ENCODE assay signal across 29 cellular contexts in genomic region chr17:4972322-4972721, GRCh38. TPM values are rescaled to one million over a fixed set of nuclear protein-coding genes. Genes with fewer than 3 reads are reported as not detected.
A peak's percentile ranks its signal among the peaks of the same experiment; 100 is the strongest.
DNase-seq lines count a peak whose midpoint lies in the region; ATAC-seq, FAIRE-seq and TF ChIP-seq lines count a peak whose summit lies in the region.
"Had no signal": no experiment of that assay in that cellular context is flagged by ENCODE, and none has a peak within 500 bp of the region (broad histone marks: within the 10 kb centered on the region; RNA-seq: fewer than 3 reads in every experiment).

No MANE protein-coding gene starts in this region.

- peaks cover 23% of the 10 kb centered on the region for H3F3A ChIP-seq in neural progenitor cell (ENCODE audit: low read depth)

- WGBS in HepG2 (ENCODE audit: low lambda C conversion rate), result 96% methylated on average over 12 of the region's 12 CpGs
- no CpG with 5 or more reads among the region's 12 CpGs for WGBS in right lobe of liver (ENCODE audit: insufficient coverage, low coverage, low lambda C conversion rate, missing lambda C conversion rate)

- H3K4me1 ChIP-seq in HepG2 (ENCODE audit: insufficient read depth, low read length), result peaks cover 27% of the 10 kb centered on the region
- H3K4me1 ChIP-seq in right lobe of liver, result peaks cover 0 to 21% (median 10%) of the 10 kb centered on the region in 4 donors
- peaks cover 8% of the 10 kb centered on the region for H3K4me1 ChIP-seq in neural progenitor cell
- peaks cover 0 to 24% (median 8%) of the 10 kb centered on the region in 4 donors for H3K4me1 ChIP-seq in Peyer's patch

- POLR2A ChIA-PET in HepG2 (lab: Yijun Ruan, JAX), result interaction anchor here (1.4 to 6.6 kb wide), 3 partner anchors 32 to 63 kb away, joined by 5 to 103 read pairs (median 10); partner anchors contain the start of genes RNF167 and SLC25A11

- peak overlapping the region in 1 of 2 donors; percentile 12 for H3K4me3 Mint-ChIP-seq in effector memory CD8-positive, alpha-beta T cell
- no peak overlapping the region for H3K4me3 Mint-ChIP-seq in neural progenitor cell
- H3K4me3 Mint-ChIP-seq: activated CD8-positive, alpha-beta memory T cell treated with anti-CD3 and anti-CD28 coated beads, Interleukin-2, amount 10 ng/mL, durations not matched to agents 7 days and 5 days; CD4-positive, alpha-beta T cell; memory B cell; natural killer cell treated with Interleukin-12 subunit alpha and Interleukin-12 subunit beta and Interleukin-15 and Interleukin-18, amount 100 ng/mL, for 72 hours; T-cell had no signal

- DNase-seq in HepG2 (ENCODE audit: low spot score) (no peak), right lobe of liver (no peak), neural progenitor cell (ENCODE audit: low spot score) (no peak), HTR-8/SVneo (ENCODE audit: insufficient read length, low spot score) (no peak), Peyer's patch (no peak), DMS79 treated with DMSO at 0.1 percent for 48 hours (lab: John Stamatoyannopoulos, UW) (no peak)
- no peak for DNase-seq in effector memory CD8-positive, alpha-beta T cell
- DNase-seq: activated CD4-positive, alpha-beta T cell treated with anti-CD3 and anti-CD28 coated beads for 4 hours; activated CD8-positive, alpha-beta memory T cell treated with anti-CD3 and anti-CD28 coated beads, Interleukin-2, amount 10 ng/mL, durations not matched to agents 7 days and 5 days; amniotic stem cell; caudate nucleus; CD4-positive, alpha-beta T cell; DMS53; erythroblast; foreskin melanocyte; GM23248; NCI-H1694 treated with DMSO at 0.1 percent for 48 hours; NCI-H2227 treated with DMSO at 0.1 percent for 48 hours; NCI-H748 treated with DMSO at 0.1 percent for 48 hours; SHP77; stimulated activated CD4-positive, alpha-beta T cell treated with anti-CD3 and anti-CD28 coated beads, Interleukin-12 subunit alpha, Interleukin-12 subunit beta, amount 100 ng/mL, for 4 hours; T-cell had no signal

- H3K79me2 ChIP-seq in HepG2 (ENCODE audit: insufficient read depth, low read length), result peaks cover 21% of the 10 kb centered on the region
- H3K79me2 ChIP-seq in neural progenitor cell (ENCODE audit: low read depth), result peaks cover 18% of the 10 kb centered on the region

- in situ Hi-C loops in HepG2 (cut with HindIII; ENCODE audit: extremely low pct_ligation_motif_present, low pct_unique_long_range_greater_than_20kb), result no loop called here

- peaks cover 30% of the 10 kb centered on the region for H3K36me3 Mint-ChIP-seq in effector memory CD8-positive, alpha-beta T cell (ENCODE audit: insufficient read depth)
- peaks cover 11% of the 10 kb centered on the region for H3K36me3 Mint-ChIP-seq in neural progenitor cell

- intact Hi-C loops in HepG2 (cut with micrococcal nuclease; ENCODE audit: unreplicated experiment) (no loop called here), right lobe of liver (cut with DNase I) (loop anchor here in 1 of 2 donors (10.0 kb wide), 1 partner anchor 58 kb away; no protein-coding TSS in a partner anchor)

- H3K9me3 Mint-ChIP-seq in effector memory CD8-positive, alpha-beta T cell, result no peaks in the 10 kb centered on the region
- H3K9me3 Mint-ChIP-seq in neural progenitor cell, result no peaks in the 10 kb centered on the region
- H3K9me3 Mint-ChIP-seq: activated T-helper 2 cell treated with anti-CD3 and anti-CD28 coated beads, Interferon-gamma antibody, Interleukin-2, Interleukin-4, amounts not matched to agents 10 μg/mL and 5 μg/mL and 100 μg/mL, durations not matched to agents 14 hours and 24 hours and 36 hours; CD4-positive, alpha-beta T cell; memory B cell; natural killer cell treated with Interleukin-12 subunit alpha and Interleukin-12 subunit beta and Interleukin-15 and Interleukin-18, amount 100 ng/mL, for 72 hours; T-cell had no signal

- no peak overlapping the region for H3K4me2 ChIP-seq in HepG2 (ENCODE audit: low read depth, low read length)
- no peak overlapping the region for H3K4me2 ChIP-seq in neural progenitor cell

- H3K9me3 ChIP-seq in HepG2 (ENCODE audit: low read length), result no peaks in the 10 kb centered on the region
- no peaks in the 10 kb centered on the region for H3K9me3 ChIP-seq in right lobe of liver
- H3K9me3 ChIP-seq in neural progenitor cell (ENCODE audit: low read depth), result no peaks in the 10 kb centered on the region
- no peaks in the 10 kb centered on the region for H3K9me3 ChIP-seq in Peyer's patch
- H3K9me3 ChIP-seq: prostate gland, suprapubic skin had no signal

- CTCF ChIA-PET in HepG2 (lab: Yijun Ruan, JAX; ENCODE audit: low intra/inter-chr PET ratio, low total read pairs), result no interaction called here

- H3K27me3 Mint-ChIP-seq in effector memory CD8-positive, alpha-beta T cell, result no peaks in the 10 kb centered on the region
- peaks cover 4% of the 10 kb centered on the region for H3K27me3 Mint-ChIP-seq in neural progenitor cell (ENCODE audit: insufficient read depth, low read depth)
- H3K27me3 Mint-ChIP-seq: activated CD8-positive, alpha-beta memory T cell treated with anti-CD3 and anti-CD28 coated beads, Interleukin-2, amount 10 ng/mL, durations not matched to agents 7 days and 5 days; CD4-positive, alpha-beta T cell; memory B cell; natural killer cell treated with Interleukin-12 subunit alpha and Interleukin-12 subunit beta and Interleukin-15 and Interleukin-18, amount 100 ng/mL, for 72 hours; T-cell had no signal

- ATAC-seq in HepG2 (no peak), right lobe of liver (no peak), GM18520 (IDR thresholded peaks at IDR 0.05; ENCODE audit: unreplicated experiment) (no peak)
- ATAC-seq in effector memory CD8-positive, alpha-beta T cell (replicated peaks), result no peak
- ATAC-seq: activated CD8-positive, alpha-beta memory T cell treated with anti-CD3 and anti-CD28 coated beads, Interleukin-2, amount 10 ng/mL, durations not matched to agents 7 days and 5 days; GM12878; natural killer cell treated with Interleukin-12 subunit alpha and Interleukin-12 subunit beta and Interleukin-15 and Interleukin-18, amount 100 ng/mL, for 72 hours; T-cell had no signal

- TF ChIP-seq CTCF in HepG2 (CRISPR knock-in tag; IDR thresholded peaks at IDR 0.05) (no peak), right lobe of liver (IDR thresholded peaks at IDR 0.05) (no peak), neural progenitor cell (IDR thresholded peaks at IDR 0.05) (no peak), Peyer's patch (IDR thresholded peaks at IDR 0.05) (no peak)

- H3K27me3 ChIP-seq in HepG2 (ENCODE audit: control insufficient read depth in 1 of 2, insufficient read depth in 2 of 2, low read length in 2 of 2) (no peaks in the 10 kb centered on the region; a peak in 1 of 5 replicates), right lobe of liver (no peaks in the 10 kb centered on the region), neural progenitor cell (peaks cover 38% of the 10 kb centered on the region), Peyer's patch (no peaks in the 10 kb centered on the region)
- H3K27me3 ChIP-seq: suprapubic skin had no signal

- H3K36me3 ChIP-seq in HepG2 (replicated peaks in 1 of 2; ENCODE audit: control insufficient read depth in 1 of 2, insufficient read depth in 2 of 2, low read length in 2 of 2) (peaks cover under 1 to 13% of the 10 kb centered on the region in 2 experiments), right lobe of liver (peaks cover 0 to 18% (median 6%) of the 10 kb centered on the region in 4 donors), neural progenitor cell (no peaks in the 10 kb centered on the region), Peyer's patch (peaks cover 0 to 51% (median 0%) of the 10 kb centered on the region in 3 donors)

- H2AFZ ChIP-seq in HepG2 (ENCODE audit: low read length), result no peak overlapping the region
- no peak overlapping the region for H2AFZ ChIP-seq in neural progenitor cell (replicated peaks)
- H2AFZ ChIP-seq: GM23248 had no signal

- BruUV-seq in HepG2 (replicated peaks; lab: Mats Ljungman, UMichigan), result no TSS peak

- H3K27ac ChIP-seq in HepG2 (ENCODE audit: extremely low read length, insufficient read depth, low read length) (no peak overlapping the region), right lobe of liver (no peak overlapping the region), neural progenitor cell (no peak overlapping the region), Peyer's patch (no peak overlapping the region)
- H3K27ac ChIP-seq: GM23248, prostate gland, suprapubic skin had no signal

- FAIRE-seq in HepG2 (lab: Jason Lieb, UNC), result no peak
- no peak for FAIRE-seq in HTR-8/SVneo (lab: Jason Lieb, UNC)
- FAIRE-seq: GM12878 had no signal

- peak overlapping the region; percentile 76 for H3K27ac Mint-ChIP-seq in effector memory CD8-positive, alpha-beta T cell
- peak overlapping the region; percentile 93 for H3K27ac Mint-ChIP-seq in neural progenitor cell
- H3K27ac Mint-ChIP-seq: activated CD8-positive, alpha-beta memory T cell treated with anti-CD3 and anti-CD28 coated beads, Interleukin-2, amount 10 ng/mL, durations not matched to agents 7 days and 5 days; activated T-helper 2 cell treated with anti-CD3 and anti-CD28 coated beads, Interferon-gamma antibody, Interleukin-2, Interleukin-4, amounts not matched to agents 10 μg/mL and 5 μg/mL and 100 μg/mL, durations not matched to agents 14 hours and 24 hours and 36 hours; CD4-positive, alpha-beta T cell; memory B cell; natural killer cell treated with Interleukin-12 subunit alpha and Interleukin-12 subunit beta and Interleukin-15 and Interleukin-18, amount 100 ng/mL, for 72 hours; T-cell had no signal

- H3K9ac ChIP-seq in HepG2 (ENCODE audit: insufficient read depth, low read depth, low read length) (no peak overlapping the region), neural progenitor cell (no peak overlapping the region)
- H3K9ac ChIP-seq: GM23248 had no signal

- TF ChIP-seq RAD21 in HepG2 (CRISPR knock-in tag; IDR thresholded peaks at IDR 0.05), result no peak

- TF ChIP-seq POLR2A in HepG2 (IDR thresholded peaks at IDR 0.05; ENCODE audit: insufficient read depth in 1 of 2, low read depth in 2 of 2, low read length in 2 of 2) (peak in 1 of 2 experiments; percentile 49; a peak in 1 of 4 replicates), right lobe of liver (IDR thresholded peaks at IDR 0.05) (no peak), Peyer's patch (IDR thresholded peaks at IDR 0.05) (no peak)

- H3K4me3 ChIP-seq in HepG2 (replicated peaks in 1 of 3; ENCODE audit: insufficient read depth in 1 of 3, low read depth in 2 of 3, low read length in 3 of 3) (no peak overlapping the region), right lobe of liver (no peak overlapping the region), neural progenitor cell (no peak overlapping the region), Peyer's patch (no peak overlapping the region)
- H3K4me3 ChIP-seq: GM12878, GM23248, prostate gland, suprapubic skin had no signal

- no peak for TF ChIP-seq EP300 in HepG2 (IDR thresholded peaks at IDR 0.05; ENCODE audit: low read depth in 2 of 2, low read length in 2 of 2)
- TF ChIP-seq EP300 in HepG2 (CRISPR knock-in tag; IDR thresholded peaks at IDR 0.05; ENCODE audit: borderline replicate concordance), result no peak

- H4K20me1 ChIP-seq in HepG2 (ENCODE audit: insufficient read depth, low read length), result no peaks in the 10 kb centered on the region
- peaks cover 40% of the 10 kb centered on the region for H4K20me1 ChIP-seq in neural progenitor cell (ENCODE audit: low read depth)

- peaks cover 7% of the 10 kb centered on the region in 2 donors for H3K4me1 Mint-ChIP-seq in effector memory CD8-positive, alpha-beta T cell (ENCODE audit: low read depth in 2 of 2)
- peaks cover 22% of the 10 kb centered on the region for H3K4me1 Mint-ChIP-seq in neural progenitor cell

RNA-seq across cellular contexts. Expression of gene SPAG7, which starts 4.7 kb away (rescaled TPM):
- 59.0 and 74.8 TPM in 2 replicates for total RNA-seq in HepG2 (2016; rRNA removed; fragmentation: Illumina TruSeq; extraction: Trizol)
- total RNA-seq in HepG2 (2016; cell fraction: cytosol; rRNA removed; fragmentation: Illumina TruSeq; extraction: Trizol; ENCODE audit: low read depth), result 15.5 and 15.8 TPM in 2 replicates
- total RNA-seq in HepG2 (2016; cell fraction: insoluble cytoplasmic fraction; rRNA removed; fragmentation: Illumina TruSeq; extraction: Trizol), result 57.5 and 79.4 TPM in 2 replicates
- 24.4 and 25.5 TPM in 2 replicates for total RNA-seq in HepG2 (2016; cell fraction: membrane; rRNA removed; fragmentation: Illumina TruSeq; extraction: Trizol)
- 29.6 and 30.0 TPM in 2 replicates for total RNA-seq in HepG2 (2016; cell fraction: nucleus; rRNA removed; fragmentation: Illumina TruSeq; extraction: Trizol)
- polyA plus RNA-seq in HepG2 (2011; rRNA removed), result 46.6 and 51.0 TPM in 2 replicates
- 42.5 and 54.3 TPM in 2 replicates for polyA plus RNA-seq in HepG2 (2011; cell fraction: cytosol; rRNA removed)
- 48.9 and 55.1 TPM in 2 replicates for polyA plus RNA-seq in HepG2 (2011; cell fraction: nucleus; rRNA removed)
- 46.7 and 52.1 TPM in 2 replicates for polyA plus RNA-seq in HepG2 (2012)
- 18.4 and 18.9 TPM in 2 replicates for polyA plus RNA-seq in HepG2 (2016; cell fraction: cytosol; fragmentation: Illumina TruSeq; extraction: Trizol; ENCODE audit: low read depth)
- polyA plus RNA-seq in HepG2 (2016; cell fraction: insoluble cytoplasmic fraction; fragmentation: Illumina TruSeq; extraction: Trizol; ENCODE audit: low read depth), result 103 and 105 TPM in 2 replicates
- 24.3 and 25.8 TPM in 2 replicates for polyA plus RNA-seq in HepG2 (2016; cell fraction: membrane; fragmentation: Illumina TruSeq; extraction: Trizol; ENCODE audit: low read depth)
- polyA plus RNA-seq in HepG2 (2016; cell fraction: nucleus; fragmentation: Illumina TruSeq; extraction: Trizol; ENCODE audit: insufficient read depth, low read depth), result 73.4 and 75.2 TPM in 2 replicates
- 13.7 and 25.4 TPM in 2 replicates for polyA minus RNA-seq in HepG2 (2011; rRNA and poly(A)+ RNA removed; ENCODE audit: low replicate concordance)
- polyA minus RNA-seq in HepG2 (2011; cell fraction: cytosol; rRNA and poly(A)+ RNA removed), result 15.3 and 21.8 TPM in 2 replicates
- polyA minus RNA-seq in HepG2 (2011; cell fraction: nucleus; rRNA and poly(A)+ RNA removed), result 19.0 and 27.0 TPM in 2 replicates
- 10 to 100 TPM; 22.3 to 33.9 (median 26.4) TPM for total RNA-seq in right lobe of liver
- total RNA-seq in neural progenitor cell (ENCODE audit: low replicate concordance), result 79.7 and 97.6 TPM in 2 replicates
- 10 to 100 TPM; 34.2 to 85.0 (median 48.9) TPM for total RNA-seq in Peyer's patch

RNA-seq across cellular contexts. Expression of gene CAMTA2, which starts 15.2 kb away (rescaled TPM):
- total RNA-seq in HepG2 (2016; rRNA removed; fragmentation: Illumina TruSeq; extraction: Trizol), result 4.0 and 4.1 TPM in 2 replicates
- 3.3 and 4.0 TPM in 2 replicates for total RNA-seq in HepG2 (2016; cell fraction: cytosol; rRNA removed; fragmentation: Illumina TruSeq; extraction: Trizol; ENCODE audit: low read depth)
- 2.2 and 3.5 TPM in 2 replicates for total RNA-seq in HepG2 (2016; cell fraction: insoluble cytoplasmic fraction; rRNA removed; fragmentation: Illumina TruSeq; extraction: Trizol)
- 5.1 and 5.5 TPM in 2 replicates for total RNA-seq in HepG2 (2016; cell fraction: membrane; rRNA removed; fragmentation: Illumina TruSeq; extraction: Trizol)
- total RNA-seq in HepG2 (2016; cell fraction: nucleus; rRNA removed; fragmentation: Illumina TruSeq; extraction: Trizol), result 4.3 TPM in 2 replicates
- 7.1 and 8.9 TPM in 2 replicates for polyA plus RNA-seq in HepG2 (2011; rRNA removed)
- 2.3 and 3.4 TPM in 2 replicates for polyA plus RNA-seq in HepG2 (2011; cell fraction: cytosol; rRNA removed)
- 43.3 and 56.3 TPM in 2 replicates for polyA plus RNA-seq in HepG2 (2011; cell fraction: nucleus; rRNA removed)
- 14.9 and 15.5 TPM in 2 replicates for polyA plus RNA-seq in HepG2 (2012)
- polyA plus RNA-seq in HepG2 (2016; cell fraction: cytosol; fragmentation: Illumina TruSeq; extraction: Trizol; ENCODE audit: low read depth), result 6.5 and 6.8 TPM in 2 replicates
- polyA plus RNA-seq in HepG2 (2016; cell fraction: insoluble cytoplasmic fraction; fragmentation: Illumina TruSeq; extraction: Trizol; ENCODE audit: low read depth), result 8.3 and 11.9 TPM in 2 replicates
- polyA plus RNA-seq in HepG2 (2016; cell fraction: membrane; fragmentation: Illumina TruSeq; extraction: Trizol; ENCODE audit: low read depth), result 12.2 and 12.5 TPM in 2 replicates
- polyA plus RNA-seq in HepG2 (2016; cell fraction: nucleus; fragmentation: Illumina TruSeq; extraction: Trizol; ENCODE audit: insufficient read depth, low read depth), result 40.0 and 44.3 TPM in 2 replicates
- polyA minus RNA-seq in HepG2 (2011; rRNA and poly(A)+ RNA removed; ENCODE audit: low replicate concordance), result 13.3 and 14.6 TPM in 2 replicates
- polyA minus RNA-seq in HepG2 (2011; cell fraction: cytosol; rRNA and poly(A)+ RNA removed), result 5.4 and 6.2 TPM in 2 replicates
- polyA minus RNA-seq in HepG2 (2011; cell fraction: nucleus; rRNA and poly(A)+ RNA removed), result 6.8 and 10.8 TPM in 2 replicates
- 10 to 100 TPM; 15.3 to 21.1 (median 17.7) TPM for total RNA-seq in right lobe of liver
- 0.34 and 1.8 TPM in 2 replicates for total RNA-seq in neural progenitor cell (ENCODE audit: low replicate concordance)
- total RNA-seq in Peyer's patch, result 100 to 1,000 TPM in 1 of 4 donors, 10 to 100 TPM in 3; 42.4 to 124 (median 88.7) TPM

RNA-seq across cellular contexts. Expression of gene ENO3, which starts 21.4 kb away (rescaled TPM):
- total RNA-seq in HepG2 (2016; rRNA removed; fragmentation: Illumina TruSeq; extraction: Trizol), result 59.8 and 68.2 TPM in 2 replicates
- 28.3 and 29.6 TPM in 2 replicates for total RNA-seq in HepG2 (2016; cell fraction: cytosol; rRNA removed; fragmentation: Illumina TruSeq; extraction: Trizol; ENCODE audit: low read depth)
- total RNA-seq in HepG2 (2016; cell fraction: insoluble cytoplasmic fraction; rRNA removed; fragmentation: Illumina TruSeq; extraction: Trizol), result 63.3 and 64.1 TPM in 2 replicates
- 24.9 and 26.4 TPM in 2 replicates for total RNA-seq in HepG2 (2016; cell fraction: membrane; rRNA removed; fragmentation: Illumina TruSeq; extraction: Trizol)
- total RNA-seq in HepG2 (2016; cell fraction: nucleus; rRNA removed; fragmentation: Illumina TruSeq; extraction: Trizol), result 60.8 and 62.5 TPM in 2 replicates
- 51.9 and 69.8 TPM in 2 replicates for polyA plus RNA-seq in HepG2 (2011; rRNA removed)
- 25.2 and 41.5 TPM in 2 replicates for polyA plus RNA-seq in HepG2 (2011; cell fraction: cytosol; rRNA removed)
- polyA plus RNA-seq in HepG2 (2011; cell fraction: nucleus; rRNA removed), result 315 and 418 TPM in 2 replicates
- polyA plus RNA-seq in HepG2 (2012), result 30.6 and 32.9 TPM in 2 replicates
- 29.4 and 30.6 TPM in 2 replicates for polyA plus RNA-seq in HepG2 (2016; cell fraction: cytosol; fragmentation: Illumina TruSeq; extraction: Trizol; ENCODE audit: low read depth)
- 80.8 and 89.8 TPM in 2 replicates for polyA plus RNA-seq in HepG2 (2016; cell fraction: insoluble cytoplasmic fraction; fragmentation: Illumina TruSeq; extraction: Trizol; ENCODE audit: low read depth)
- polyA plus RNA-seq in HepG2 (2016; cell fraction: membrane; fragmentation: Illumina TruSeq; extraction: Trizol; ENCODE audit: low read depth), result 21.3 and 21.5 TPM in 2 replicates
- 236 and 244 TPM in 2 replicates for polyA plus RNA-seq in HepG2 (2016; cell fraction: nucleus; fragmentation: Illumina TruSeq; extraction: Trizol; ENCODE audit: insufficient read depth, low read depth)
- polyA minus RNA-seq in HepG2 (2011; rRNA and poly(A)+ RNA removed; ENCODE audit: low replicate concordance), result 27.3 and 88.8 TPM in 2 replicates
- 6.0 and 7.5 TPM in 2 replicates for polyA minus RNA-seq in HepG2 (2011; cell fraction: cytosol; rRNA and poly(A)+ RNA removed)
- polyA minus RNA-seq in HepG2 (2011; cell fraction: nucleus; rRNA and poly(A)+ RNA removed), result 27.0 and 31.7 TPM in 2 replicates
- 10 to 100 TPM; 54.7 to 69.8 (median 58.7) TPM for total RNA-seq in right lobe of liver
- total RNA-seq in neural progenitor cell (ENCODE audit: low replicate concordance), result 20.8 and 24.5 TPM in 2 replicates
- 10 to 100 TPM in 3 of 4 donors, 1 to 10 TPM in 1; 7.4 to 27.7 (median 20.6) TPM for total RNA-seq in Peyer's patch

RNA-seq across cellular contexts. Expression of gene PFN1, which starts 24.0 kb away (rescaled TPM):
- total RNA-seq in HepG2 (2016; rRNA removed; fragmentation: Illumina TruSeq; extraction: Trizol) (494 and 520 TPM in 2 replicates), right lobe of liver (1,000 to 10,000 TPM in 1 of 6 experiments, 100 to 1,000 TPM in 5; 221 to 1,037 (median 292) TPM), neural progenitor cell (ENCODE audit: low replicate concordance) (203 and 458 TPM in 2 replicates), Peyer's patch (1,000 to 10,000 TPM in 1 of 4 donors, 100 to 1,000 TPM in 3; 530 to 1,064 (median 855) TPM)
- 274 and 364 TPM in 2 replicates for total RNA-seq in HepG2 (2016; cell fraction: cytosol; rRNA removed; fragmentation: Illumina TruSeq; extraction: Trizol; ENCODE audit: low read depth)
- total RNA-seq in HepG2 (2016; cell fraction: insoluble cytoplasmic fraction; rRNA removed; fragmentation: Illumina TruSeq; extraction: Trizol), result 482 and 502 TPM in 2 replicates
- 274 and 390 TPM in 2 replicates for total RNA-seq in HepG2 (2016; cell fraction: membrane; rRNA removed; fragmentation: Illumina TruSeq; extraction: Trizol)
- 166 and 182 TPM in 2 replicates for total RNA-seq in HepG2 (2016; cell fraction: nucleus; rRNA removed; fragmentation: Illumina TruSeq; extraction: Trizol)
- polyA plus RNA-seq in HepG2 (2011; rRNA removed), result 589 and 613 TPM in 2 replicates
- 590 and 702 TPM in 2 replicates for polyA plus RNA-seq in HepG2 (2011; cell fraction: cytosol; rRNA removed)
- 303 and 324 TPM in 2 replicates for polyA plus RNA-seq in HepG2 (2011; cell fraction: nucleus; rRNA removed)
- 507 and 533 TPM in 2 replicates for polyA plus RNA-seq in HepG2 (2012)
- 515 and 664 TPM in 2 replicates for polyA plus RNA-seq in HepG2 (2016; cell fraction: cytosol; fragmentation: Illumina TruSeq; extraction: Trizol; ENCODE audit: low read depth)
- 954 and 1,000 TPM in 2 replicates for polyA plus RNA-seq in HepG2 (2016; cell fraction: insoluble cytoplasmic fraction; fragmentation: Illumina TruSeq; extraction: Trizol; ENCODE audit: low read depth)
- polyA plus RNA-seq in HepG2 (2016; cell fraction: membrane; fragmentation: Illumina TruSeq; extraction: Trizol; ENCODE audit: low read depth), result 494 and 571 TPM in 2 replicates
- 485 and 521 TPM in 2 replicates for polyA plus RNA-seq in HepG2 (2016; cell fraction: nucleus; fragmentation: Illumina TruSeq; extraction: Trizol; ENCODE audit: insufficient read depth, low read depth)
- polyA minus RNA-seq in HepG2 (2011; rRNA and poly(A)+ RNA removed; ENCODE audit: low replicate concordance), result 456 and 623 TPM in 2 replicates
- 408 and 605 TPM in 2 replicates for polyA minus RNA-seq in HepG2 (2011; cell fraction: cytosol; rRNA and poly(A)+ RNA removed)
- polyA minus RNA-seq in HepG2 (2011; cell fraction: nucleus; rRNA and poly(A)+ RNA removed), result 126 and 127 TPM in 2 replicates

RNA-seq across cellular contexts. Expression of gene INCA1, which starts 25.0 kb away (rescaled TPM):
- total RNA-seq in HepG2 (2016; rRNA removed; fragmentation: Illumina TruSeq; extraction: Trizol) (0.35 and 0.93 TPM in 2 replicates), right lobe of liver (1 to 10 TPM in 2 of 6 experiments, under 1 TPM in 3, not detected in 1; 0.83 to 1.3 (median 0.97) TPM), neural progenitor cell (ENCODE audit: low replicate concordance) (0.28 and 0.52 TPM in 2 replicates), Peyer's patch (1 to 10 TPM in 1 of 4 donors, not detected in 3; 2.4 TPM)
- total RNA-seq in HepG2 (2016; cell fraction: cytosol; rRNA removed; fragmentation: Illumina TruSeq; extraction: Trizol; ENCODE audit: low read depth), result 0.62 TPM in 1 of 2 replicates, not detected in the other
- total RNA-seq in HepG2 (2016; cell fraction: insoluble cytoplasmic fraction; rRNA removed; fragmentation: Illumina TruSeq; extraction: Trizol), result 0.71 and 0.87 TPM in 2 replicates
- 0.72 and 0.96 TPM in 2 replicates for total RNA-seq in HepG2 (2016; cell fraction: membrane; rRNA removed; fragmentation: Illumina TruSeq; extraction: Trizol)
- total RNA-seq in HepG2 (2016; cell fraction: nucleus; rRNA removed; fragmentation: Illumina TruSeq; extraction: Trizol), result 0.50 and 0.81 TPM in 2 replicates
- 2.6 and 3.3 TPM in 2 replicates for polyA plus RNA-seq in HepG2 (2011; rRNA removed)
- polyA plus RNA-seq in HepG2 (2011; cell fraction: cytosol; rRNA removed), result 0.74 and 0.88 TPM in 2 replicates
- polyA plus RNA-seq in HepG2 (2011; cell fraction: nucleus; rRNA removed), result 18.2 and 26.0 TPM in 2 replicates
- polyA plus RNA-seq in HepG2 (2012), result 2.6 and 2.8 TPM in 2 replicates
- 0.38 and 0.86 TPM in 2 replicates for polyA plus RNA-seq in HepG2 (2016; cell fraction: cytosol; fragmentation: Illumina TruSeq; extraction: Trizol; ENCODE audit: low read depth)
- polyA plus RNA-seq in HepG2 (2016; cell fraction: insoluble cytoplasmic fraction; fragmentation: Illumina TruSeq; extraction: Trizol; ENCODE audit: low read depth), result 0.45 and 0.92 TPM in 2 replicates
- polyA plus RNA-seq in HepG2 (2016; cell fraction: membrane; fragmentation: Illumina TruSeq; extraction: Trizol; ENCODE audit: low read depth), result 0.81 and 1.4 TPM in 2 replicates
- polyA plus RNA-seq in HepG2 (2016; cell fraction: nucleus; fragmentation: Illumina TruSeq; extraction: Trizol; ENCODE audit: insufficient read depth, low read depth), result 3.6 and 4.5 TPM in 2 replicates
- 0.61 and 0.68 TPM in 2 replicates for polyA minus RNA-seq in HepG2 (2011; rRNA and poly(A)+ RNA removed; ENCODE audit: low replicate concordance)
- 0.88 TPM in 1 of 2 replicates, not detected in the other for polyA minus RNA-seq in HepG2 (2011; cell fraction: cytosol; rRNA and poly(A)+ RNA removed)
- 0.50 and 0.77 TPM in 2 replicates for polyA minus RNA-seq in HepG2 (2011; cell fraction: nucleus; rRNA and poly(A)+ RNA removed)
